ENCODE assay signal across 15 cellular contexts in the genomic region with DNA sequence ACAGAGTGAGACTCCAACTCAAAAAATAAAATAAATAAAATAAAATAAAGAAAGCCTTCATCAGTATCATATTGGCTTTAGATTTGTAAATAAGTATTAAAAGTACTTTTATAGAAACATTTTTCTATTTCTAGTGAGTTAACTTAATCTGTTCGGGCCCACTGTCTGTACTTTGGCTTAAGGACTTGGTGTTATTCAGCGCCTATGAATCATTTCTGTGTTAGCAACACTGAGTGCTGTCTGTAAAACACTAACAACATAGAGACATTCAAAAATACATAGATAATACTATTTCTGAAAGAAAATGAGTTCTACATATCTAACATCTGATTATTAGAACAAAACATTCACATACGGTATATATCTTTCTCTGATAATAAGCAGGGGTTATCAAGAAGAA.
DNase-seq lines count a peak whose midpoint lies in the region; TF ChIP-seq lines count a peak whose summit lies in the region.
"Had no signal": no experiment of that assay in that cellular context is flagged by ENCODE, and none has a peak within 500 bp of the region (broad histone marks: within the 10 kb centered on the region; RNA-seq: fewer than 3 reads in every experiment).

No MANE protein-coding gene starts in this region.

- TF ChIP-seq CTCF in cardiac fibroblast (IDR thresholded peaks at IDR 0.05; ENCODE audit: low read depth, low read length) = no peak
- no peak for TF ChIP-seq CTCF in fibroblast of pulmonary artery (IDR thresholded peaks at IDR 0.05; ENCODE audit: low read length, missing control alignments)

- H3K4me3 ChIP-seq in cardiac fibroblast (replicated peaks in 1 of 2; ENCODE audit: low read depth in 2 of 2, low read length in 2 of 2) (no peak overlapping the region), fibroblast of pulmonary artery (replicated peaks; ENCODE audit: low read depth, low read length) (no peak overlapping the region)
- H3K4me3 ChIP-seq: BLaER1 treated with 17β-estradiol and CSF1 and Interleukin-3, amounts not matched to agents 10 nM and 100 nM had no signal

- H3K27ac ChIP-seq in substantia nigra (ENCODE audit: low read depth, low read length, poor library complexity, severe bottlenecking) = no peak overlapping the region
- H3K27ac ChIP-seq: BLaER1 treated with 17β-estradiol and CSF1 and Interleukin-3, amounts not matched to agents 10 nM and 100 nM; C4-2B had no signal

- DNase-seq in Ammon's horn (ENCODE audit: low spot score) (peak; percentile 18), cardiac fibroblast (ENCODE audit: low read depth in 2 of 2) (peak; percentile 1 to 30), fibroblast of pulmonary artery (ENCODE audit: low read depth) (peak; percentile 8), OCI-M1 (lab: John Stamatoyannopoulos, UW) (no peak), substantia nigra (lab: John Stamatoyannopoulos, UW) (no peak)
- DNase-seq: 8988T; ACHN; Caco-2; Calu3; CD4-positive, alpha-beta T cell; CD8-positive, alpha-beta T cell; DMS79 treated with DMSO at 0.1 percent for 48 hours; GF-D8 had no signal

Comparison
In these comparisons a context has a peak if more than half of its experiments do, and no peak if none do; other contexts are left out.
1. DNase-seq: peak in Ammon's horn (single experiment), cardiac fibroblast (2 of 2) and fibroblast of pulmonary artery (single experiment); none in OCI-M1 (single experiment) and substantia nigra (0 of 49).